12 cellular contexts compared by ENCODE assay signal in the genomic region with DNA sequence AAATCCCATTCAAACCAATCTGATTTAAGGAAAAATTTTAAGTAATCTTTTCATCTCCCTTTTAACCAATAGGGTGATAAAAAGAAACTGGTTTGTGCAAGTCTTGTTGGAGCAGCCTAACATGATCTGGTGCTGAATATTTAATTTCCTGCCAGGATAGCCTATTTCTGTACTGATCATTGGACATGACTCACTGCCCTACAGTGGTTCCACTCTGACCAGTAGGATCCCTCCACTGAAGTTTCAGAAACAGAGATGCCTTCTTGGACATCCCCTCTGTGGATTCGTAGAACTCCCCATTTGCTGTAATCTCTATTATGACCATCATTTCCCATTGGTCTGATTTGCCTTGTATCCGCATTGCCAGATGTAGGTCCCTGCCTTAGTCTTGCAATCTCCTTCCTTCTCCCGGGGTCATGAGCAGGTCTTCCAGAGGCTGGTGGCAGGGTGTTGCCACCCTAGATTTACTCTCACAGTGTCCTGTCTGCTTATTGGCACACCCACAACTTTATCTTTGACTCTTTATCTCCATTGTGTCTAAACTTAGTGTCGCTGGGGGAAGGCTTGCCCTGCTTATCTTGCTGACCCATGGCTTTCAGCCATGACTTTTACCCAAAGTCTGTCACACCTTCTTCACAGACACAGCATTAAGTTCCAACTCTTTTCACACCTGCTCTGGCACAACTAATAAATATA.
"Had no signal": no experiment of that assay in that cellular context is flagged by ENCODE, and none has a peak within 500 bp of the region (broad histone marks: within the 10 kb centered on the region; RNA-seq: fewer than 3 reads in every experiment).

No MANE protein-coding gene starts in this region.

- DNase-seq: activated naive CD4-positive, alpha-beta T cell treated with Interleukin-2 at 50 U/mL for 16 hours; anterior cingulate cortex; erythroblast; natural killer cell; stimulated activated CD4-positive, alpha-beta T cell treated with anti-CD3 and anti-CD28 coated beads, Interleukin-15, amount 100 ng/mL, for 24 hours; stimulated activated CD4-positive, alpha-beta T cell treated with anti-CD3 and anti-CD28 coated beads, Interleukin-4, amount 100 ng/mL, for 1 hour; stimulated activated naive CD4-positive, alpha-beta T cell; T-helper 2 cell; tibial artery; uterus had no signal

- ATAC-seq: activated T-helper 17 cell treated with anti-CD3 and anti-CD28 coated beads, Interleukin-2, amount 50 U/mL, for 72 hours; natural killer cell had no signal

- H3K36me3 ChIP-seq: neutrophil, tibial artery, uterus had no signal

- H3K27me3 ChIP-seq: neutrophil, tibial artery, uterus had no signal

- H3K4me3 ChIP-seq: tibial artery, uterus had no signal

- H3K9me3 ChIP-seq: neutrophil, tibial artery, uterus had no signal

- H3K4me1 ChIP-seq: uterus had no signal

- H3K27ac ChIP-seq: neutrophil, tibial artery, uterus had no signal
